In the genomic region with DNA sequence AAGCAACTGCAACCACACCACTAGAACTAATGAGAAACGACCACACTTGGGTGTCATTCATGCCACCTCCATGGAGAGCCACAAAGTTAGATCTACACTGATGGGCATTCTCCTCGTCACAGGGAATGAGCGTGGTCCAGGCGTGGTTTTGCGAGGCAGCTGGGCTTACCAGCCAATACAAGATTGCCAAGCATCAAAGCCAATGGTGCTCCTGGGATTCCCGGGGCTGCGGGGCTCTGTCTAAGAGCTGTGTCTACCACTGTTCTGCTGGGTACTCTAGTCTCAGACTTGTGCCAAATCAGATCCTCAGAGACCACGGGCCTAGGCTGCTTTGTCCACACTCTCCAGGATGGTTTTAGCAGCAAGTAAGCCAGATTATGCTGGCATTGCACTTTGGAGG, we compare ENCODE assay signal across 27 cellular contexts.
"Had no signal": no experiment of that assay in that cellular context is flagged by ENCODE, and none has a peak within 500 bp of the region (broad histone marks: within the 10 kb centered on the region; RNA-seq: fewer than 3 reads in every experiment).

No MANE protein-coding gene starts in this region.

- DNase-seq: activated CD8-positive, alpha-beta memory T cell treated with anti-CD3 and anti-CD28 coated beads, Interleukin-2, amount 50 U/mL, for 4 hours; activated gamma-delta T cell treated with Interleukin-2 at 50 U/mL for 16 hours; activated naive CD8-positive, alpha-beta T cell treated with anti-CD3 and anti-CD28 coated beads, Interleukin-2, amount 50 U/mL, for 24 hours; activated T-cell treated with anti-CD3 and anti-CD28 coated beads, Interleukin-2, amount 50 U/mL, for 24 hours; amygdala; cerebellar nuclear complex; dorsolateral prefrontal cortex; effector memory CD4-positive, alpha-beta T cell; left cardiac atrium; left ventricle myocardium superior; naive B cell; nephron progenitor cell; pancreas; psoas muscle; spleen; stomach; SW 1271; T-helper 9 cell; thyroid gland; upper lobe of left lung; WERI-Rb-1 had no signal

- H3K4me3 Mint-ChIP-seq: activated naive CD4-positive, alpha-beta T cell treated with anti-CD3 and anti-CD28 coated beads, Interleukin-2, amount 50 U/mL, for 24 hours; activated naive CD8-positive, alpha-beta T cell treated with anti-CD3 and anti-CD28 coated beads, Interleukin-2, amount 50 U/mL, for 24 hours; activated T-cell treated with anti-CD3 and anti-CD28 coated beads, Interleukin-2, amount 50 U/mL, for 24 hours; naive B cell; nephron progenitor cell; T-helper 1 cell treated with Interleukin-12 subunit alpha and Interleukin-12 subunit beta and Interleukin-4 antibody, amounts not matched to agents 30 μg/mL and 1 μg/mL, for 36 hours had no signal

- H3K36me3 Mint-ChIP-seq: activated naive CD4-positive, alpha-beta T cell treated with anti-CD3 and anti-CD28 coated beads, Interleukin-2, amount 50 U/mL, for 24 hours; naive B cell had no signal

- H3K27ac ChIP-seq: coronary artery, gastroesophageal sphincter, hepatocyte, neutrophil, pancreas, psoas muscle, spleen, stomach, thyroid gland, upper lobe of left lung, WERI-Rb-1 had no signal

- H3K9me3 Mint-ChIP-seq: activated naive CD4-positive, alpha-beta T cell treated with anti-CD3 and anti-CD28 coated beads, Interleukin-2, amount 50 U/mL, for 24 hours; activated naive CD8-positive, alpha-beta T cell treated with anti-CD3 and anti-CD28 coated beads, Interleukin-2, amount 50 U/mL, for 24 hours; activated T-cell treated with anti-CD3 and anti-CD28 coated beads, Interleukin-2, amount 50 U/mL, for 24 hours; T-helper 1 cell treated with Interleukin-12 subunit alpha and Interleukin-12 subunit beta and Interleukin-4 antibody, amounts not matched to agents 30 μg/mL and 1 μg/mL, for 36 hours had no signal

- H3K4me2 ChIP-seq: hepatocyte had no signal

- H3K4me1 ChIP-seq: gastroesophageal sphincter, pancreas, psoas muscle, thyroid gland, upper lobe of left lung had no signal

- H2AFZ ChIP-seq: hepatocyte had no signal

- ATAC-seq: gastroesophageal sphincter, left cardiac atrium, left ventricle myocardium superior, pancreas, psoas muscle had no signal

- H3K27me3 ChIP-seq: dorsolateral prefrontal cortex, gastroesophageal sphincter, hepatocyte, neutrophil, pancreas, spleen, stomach, thyroid gland, upper lobe of left lung had no signal

- H3K79me2 ChIP-seq: hepatocyte had no signal

- H3K27me3 Mint-ChIP-seq: activated naive CD4-positive, alpha-beta T cell treated with anti-CD3 and anti-CD28 coated beads, Interleukin-2, amount 50 U/mL, for 24 hours; activated naive CD8-positive, alpha-beta T cell treated with anti-CD3 and anti-CD28 coated beads, Interleukin-2, amount 50 U/mL, for 24 hours; activated T-cell treated with anti-CD3 and anti-CD28 coated beads, Interleukin-2, amount 50 U/mL, for 24 hours had no signal

- H3K36me3 ChIP-seq: gastroesophageal sphincter, neutrophil, pancreas, spleen, stomach, thyroid gland, upper lobe of left lung, WERI-Rb-1 had no signal

- H3K4me3 ChIP-seq: coronary artery, dorsolateral prefrontal cortex, gastroesophageal sphincter, hepatocyte, pancreas, psoas muscle, spleen, stomach, thyroid gland, upper lobe of left lung had no signal

- H3K9me3 ChIP-seq: gastroesophageal sphincter, neutrophil, pancreas, psoas muscle, spleen, stomach, thyroid gland, upper lobe of left lung had no signal

- H3K4me1 Mint-ChIP-seq: activated naive CD4-positive, alpha-beta T cell treated with anti-CD3 and anti-CD28 coated beads, Interleukin-2, amount 50 U/mL, for 24 hours; naive B cell had no signal

- H3K27ac Mint-ChIP-seq: activated T-cell treated with anti-CD3 and anti-CD28 coated beads, Interleukin-2, amount 50 U/mL, for 24 hours; naive B cell; nephron progenitor cell; T-helper 1 cell treated with Interleukin-12 subunit alpha and Interleukin-12 subunit beta and Interleukin-4 antibody, amounts not matched to agents 30 μg/mL and 1 μg/mL, for 36 hours had no signal
